In the genomic region with DNA sequence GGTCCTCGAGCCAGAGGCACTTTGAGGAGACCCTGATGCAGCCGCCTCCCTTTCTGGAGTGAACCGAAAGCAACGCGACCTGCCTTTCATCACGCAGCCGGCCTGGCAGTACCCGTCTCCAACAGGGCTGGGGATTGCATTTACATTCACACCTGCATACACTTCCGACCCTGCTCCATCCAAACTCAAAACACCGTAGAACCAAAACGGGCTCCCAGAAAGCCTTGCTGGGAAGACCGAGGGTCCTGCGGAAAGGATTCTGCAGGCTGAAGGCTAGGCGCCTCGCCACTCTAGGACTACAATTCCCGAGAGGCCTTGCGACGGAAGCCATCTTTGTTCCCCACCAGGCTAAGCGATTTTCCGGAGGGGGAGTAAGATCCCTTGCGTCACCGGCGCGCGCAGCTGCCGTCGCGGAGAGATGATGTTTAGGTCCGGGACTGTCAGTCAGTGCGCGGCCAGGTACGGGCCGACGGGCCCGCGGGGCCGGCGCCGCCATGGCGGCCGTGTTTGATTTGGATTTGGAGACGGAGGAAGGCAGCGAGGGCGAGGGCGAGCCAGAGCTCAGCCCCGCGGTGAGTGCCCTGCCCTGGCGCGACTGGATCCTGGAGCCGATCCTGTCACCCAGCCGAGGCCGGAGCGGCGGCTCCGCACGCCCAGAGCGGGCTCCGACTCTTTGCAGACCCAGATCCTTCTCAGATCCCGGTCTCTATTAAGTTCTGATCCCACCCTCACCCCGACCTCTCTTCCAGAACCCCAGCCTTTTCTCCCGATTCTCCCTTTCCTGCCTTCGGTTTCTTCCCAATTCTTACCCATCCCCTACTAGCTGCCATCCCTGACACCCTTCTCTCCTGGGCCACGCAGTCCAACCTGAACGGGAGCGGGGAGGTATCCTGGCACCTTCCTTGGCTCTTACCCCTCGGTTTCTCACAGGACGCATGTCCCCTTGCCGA, we compare ENCODE assay signal across 8 cellular contexts. TPM values are rescaled to one million over a fixed set of nuclear protein-coding genes. Genes with fewer than 3 reads are reported as not detected.
A peak's percentile ranks its signal among the peaks of the same experiment; 100 is the strongest.
DNase-seq lines count a peak whose midpoint lies in the region; ATAC-seq, FAIRE-seq and TF ChIP-seq lines count a peak whose summit lies in the region.

RPS6KB2 (plus strand) TSS at position 443 of the 950 bp plus-strand sequence; CDS start at position 495, 52 bp downstream.

- H3K4me3 ChIP-seq in right atrium auricular region (peak within 1 kb of the TSS; percentile 78 to 98), psoas muscle (peak within 1 kb of the TSS; percentile 96)

- peak within 1 kb of the TSS; percentile 90 for H3K27ac ChIP-seq in right atrium auricular region
- peak within 1 kb of the TSS; percentile 92 for H3K27ac ChIP-seq in psoas muscle

- 0% methylated on average over 60 to 68 of the region's 68 CpGs for WGBS in psoas muscle, 3 donors

- ATAC-seq in HG02885 (IDR thresholded peaks at IDR 0.05; ENCODE audit: poor library complexity, unreplicated experiment) (peak; percentile 90), psoas muscle (peak; percentile 93 to 97 (median 95))

- H3K9me3 ChIP-seq in right atrium auricular region (no peaks in the 10 kb centered on the region), psoas muscle (no peaks in the 10 kb centered on the region)

- DNase-seq in GM13977 (ENCODE audit: low spot score) = peak; percentile 100
- DNase-seq in NCI-H187 treated with DMSO at 0.1 percent for 48 hours (lab: John Stamatoyannopoulos, UW) = peak; percentile 88
- DNase-seq in anterior cingulate cortex (lab: John Stamatoyannopoulos, UW) = peak; percentile 80 to 100 (median 96)
- peak; percentile 99 for DNase-seq in right atrium auricular region (ENCODE audit: low spot score)
- peak; percentile 99 for DNase-seq in psoas muscle
- peak; percentile 98 for DNase-seq in urothelium cell line (ENCODE audit: low spot score)

- H3K36me3 ChIP-seq in right atrium auricular region = peaks cover 28% of the 10 kb centered on the region
- H3K36me3 ChIP-seq in psoas muscle (ENCODE audit: insufficient read depth in 1 of 2, low read depth in 1 of 2) = peaks cover 0 to 39% of the 10 kb centered on the region in 2 donors

- H3K4me1 ChIP-seq in right atrium auricular region (peaks cover 0 to 25% of the 10 kb centered on the region in 2 donors), psoas muscle (peaks cover 25% of the 10 kb centered on the region)

- peak; percentile 77 for FAIRE-seq in urothelium cell line (lab: Jason Lieb, UNC)

- in situ Hi-C loops in GM13977 (cut with MboI; ENCODE audit: low pct_unique_long_range_greater_than_20kb, low sequenced_read_pairs, unreplicated experiment) = no loop called here

- TF ChIP-seq CTCF in GM13977 (IDR thresholded peaks at IDR 0.05; ENCODE audit: extremely low read depth, insufficient read depth, missing control alignments) (no peak), right atrium auricular region (IDR thresholded peaks at IDR 0.05) (peak in 1 of 2 donors; percentile 13), psoas muscle (IDR thresholded peaks at IDR 0.05) (no peak)

- intact Hi-C loops in T-helper 2 cell treated with Interferon-gamma antibody and Interleukin-4, amounts not matched to agents 100 ng/mL and 5 ng/mL, for 36 hours (cut with micrococcal nuclease) = loop anchor here (1.0 to 5.0 kb wide), 5 partner anchors 9 to 80 kb away; partner anchors contain the start of genes AIP, CDK2AP2, PTPRCAP and TMEM134
- intact Hi-C loops in psoas muscle (cut with DNase I) = loop anchor here (5.0 kb wide), 1 partner anchor 39 kb away; the partner anchor contains the start of gene TMEM134 (in 2 of the 2)

- H3K27me3 ChIP-seq in right atrium auricular region = no peaks in the 10 kb centered on the region
- no peaks in the 10 kb centered on the region for H3K27me3 ChIP-seq in psoas muscle (ENCODE audit: insufficient read depth in 3 of 3, low read length in 2 of 3)

RNA-seq across cellular contexts. Expression of gene RPS6KB2, which starts in this region (rescaled TPM):
- 59.8 and 64.4 TPM in 2 replicates for total RNA-seq in T-helper 2 cell treated with Interferon-gamma antibody and Interleukin-4, amounts not matched to agents 100 ng/mL and 5 ng/mL, for 36 hours
- total RNA-seq in right atrium auricular region (10 to 100 TPM; 35.5 to 44.6 TPM), psoas muscle (10 to 100 TPM; 23.1 to 34.3 (median 26.8) TPM)
- polyA plus RNA-seq in psoas muscle = 10 to 100 TPM; 25.6 to 64.6 (median 33.1) TPM

Comparison
In these comparisons a context has a peak if more than half of its experiments do, and no peak if none do; other contexts are left out.
1. Peak in every context shown above with its lines: DNase-seq, ATAC-seq, H3K4me3 ChIP-seq and H3K27ac ChIP-seq.